Comparison of ENCODE assay signal across 15 cellular contexts in the genomic region with DNA sequence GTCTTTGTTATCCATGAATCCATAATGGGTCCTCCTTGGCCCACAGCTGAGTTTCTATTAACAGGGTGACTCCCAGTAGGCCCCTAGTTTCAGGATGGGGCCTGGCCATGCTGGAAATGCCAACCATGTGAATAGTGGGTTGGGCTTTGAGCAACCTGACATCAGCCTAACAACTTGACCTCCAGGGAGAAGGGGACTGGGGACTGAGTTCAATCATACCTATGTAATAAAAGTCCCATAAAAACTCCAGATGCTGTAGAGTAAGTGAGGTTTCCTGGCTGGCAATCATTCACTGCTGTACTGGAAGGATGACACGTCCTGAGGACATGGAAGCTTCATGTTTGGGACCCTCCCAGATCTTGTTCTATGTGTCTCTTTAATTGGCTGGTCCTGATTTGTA. TPM values are rescaled to one million over a fixed set of nuclear protein-coding genes. Genes with fewer than 3 reads are reported as not detected.
A peak's percentile ranks its signal among the peaks of the same experiment; 100 is the strongest.
DNase-seq lines count a peak whose midpoint lies in the region; ATAC-seq, FAIRE-seq and TF ChIP-seq lines count a peak whose summit lies in the region.
"Had no signal": no experiment of that assay in that cellular context is flagged by ENCODE, and none has a peak within 500 bp of the region (broad histone marks: within the 10 kb centered on the region; RNA-seq: fewer than 3 reads in every experiment).

No MANE protein-coding gene starts in this region.

- DNase-seq in NCI-H82 (lab: John Stamatoyannopoulos, UW) (peak; percentile 18), NCI-H82 treated with DMSO at 0.1 percent for 48 hours (lab: John Stamatoyannopoulos, UW; ENCODE audit: unreplicated experiment) (no peak), WTC11 (ENCODE audit: low spot score) (no peak), left cardiac atrium (no peak), small intestine (peak; percentile 49), osteoblast (ENCODE audit: insufficient read length, low spot score, missing footprints) (no peak), activated gamma-delta T cell treated with Interleukin-2 at 50 U/mL for 16 hours (no peak)
- DNase-seq: ACHN, aorta, NCI-H524 treated with DMSO at 0.1 percent for 48 hours, right lobe of liver, T-helper 1 cell had no signal

- H4K20me1 ChIP-seq in osteoblast (ENCODE audit: insufficient read depth, low read length): peaks cover 50% of the 10 kb centered on the region

- H3K9me3 ChIP-seq in small intestine (ENCODE audit: control insufficient read depth, low read depth): no peaks in the 10 kb centered on the region
- H3K9me3 ChIP-seq in osteoblast (ENCODE audit: low read depth, low read length): no peaks in the 10 kb centered on the region
- H3K9me3 ChIP-seq: right lobe of liver, vagina had no signal

- H2AFZ ChIP-seq in osteoblast (ENCODE audit: low read length): no peak overlapping the region

- no peak overlapping the region for H3K4me2 ChIP-seq in osteoblast (ENCODE audit: insufficient read depth, low read length)

- H3K27me3 ChIP-seq in small intestine (ENCODE audit: control insufficient read depth in 2 of 2, insufficient read depth in 2 of 2, low read length in 2 of 2) (no peaks in the 10 kb centered on the region), osteoblast (ENCODE audit: insufficient read depth, low read length) (no peaks in the 10 kb centered on the region)
- H3K27me3 ChIP-seq: right lobe of liver, vagina had no signal

- intact Hi-C loops in left cardiac atrium (cut with DNase I): loop anchor here in 1 of 2 donors (10.0 kb wide), 1 partner anchor 137 kb away; no protein-coding TSS in a partner anchor

- peaks cover 67% of the 10 kb centered on the region for H3K4me1 Mint-ChIP-seq in WTC11

- POLR2A ChIA-PET in WTC11 (lab: Charles Lee): no interaction called here

- H3K27me3 Mint-ChIP-seq in WTC11 (ENCODE audit: low read depth): no peaks in the 10 kb centered on the region

- peaks cover 2% of the 10 kb centered on the region; the same call in 1 of the 2 replicates for H3K36me3 Mint-ChIP-seq in WTC11

- H3K4me1 ChIP-seq in small intestine (ENCODE audit: control insufficient read depth in 2 of 2, insufficient read depth in 1 of 2, low read depth in 1 of 2, low read length in 1 of 2) (peaks cover 2 to 17% of the 10 kb centered on the region in 2 donors), osteoblast (ENCODE audit: insufficient read depth, low read length) (peaks cover 3% of the 10 kb centered on the region)

- H3K27ac ChIP-seq in small intestine (ENCODE audit: low read depth in 1 of 2, low read length in 1 of 2): no peak overlapping the region
- no peak overlapping the region for H3K27ac ChIP-seq in osteoblast (ENCODE audit: low read depth, low read length)
- H3K27ac ChIP-seq: right lobe of liver, vagina had no signal

- peaks cover 0 to 2% of the 10 kb centered on the region in 2 donors for H3K36me3 ChIP-seq in small intestine (ENCODE audit: control insufficient read depth in 2 of 2, insufficient read depth in 2 of 2, low read length in 2 of 2)
- H3K36me3 ChIP-seq in osteoblast (ENCODE audit: insufficient read depth, low read length): no peaks in the 10 kb centered on the region
- H3K36me3 ChIP-seq: right lobe of liver, vagina had no signal

- no peaks in the 10 kb centered on the region for H3K9me3 Mint-ChIP-seq in WTC11

- peaks cover 100% of the 10 kb centered on the region for H3K79me2 ChIP-seq in osteoblast (ENCODE audit: insufficient read depth, low read length)

- CTCF ChIA-PET in WTC11 (lab: Charles Lee): no interaction called here

- peak overlapping the region; percentile 93 for H3K27ac Mint-ChIP-seq in WTC11

- ATAC-seq in WTC11: peak; percentile 85
- peak; percentile 31 to 42 for ATAC-seq in left cardiac atrium
- ATAC-seq in HG02840 (IDR thresholded peaks at IDR 0.05; ENCODE audit: low FRiP score, unreplicated experiment): no peak
- ATAC-seq: esophagus mucosa had no signal

- FAIRE-seq in small intestine (lab: Jason Lieb, UNC): no peak

- no peak overlapping the region for H3K4me3 ChIP-seq in small intestine (ENCODE audit: low read depth in 1 of 2, low read length in 2 of 2)
- no peak overlapping the region for H3K4me3 ChIP-seq in osteoblast (ENCODE audit: insufficient read depth, low read length)
- H3K4me3 ChIP-seq: right lobe of liver, vagina had no signal

- no peak overlapping the region for H3K4me3 Mint-ChIP-seq in WTC11

- 20 to 36% (median 25%) methylated on average over 1 of the region's 1 CpG for WGBS in small intestine, 3 donors

- no peak for TF ChIP-seq CTCF in WTC11 (IDR thresholded peaks at IDR 0.05)
- TF ChIP-seq CTCF in osteoblast (IDR thresholded peaks at IDR 0.05; ENCODE audit: extremely low read depth, low read depth, low read length): no peak

TF ChIP-seq in WTC11, 78 proteins besides CTCF, POLR2A, EP300 and RAD21 (continues in another document):
- TF ChIP-seq MYBL2 (CRISPR knock-in tag; IDR thresholded peaks at IDR 0.05) (no peak), SOX15 (CRISPR knock-in tag; IDR thresholded peaks at IDR 0.05) (no peak), ELF4 (CRISPR knock-in tag; IDR thresholded peaks at IDR 0.05; ENCODE audit: low read depth) (no peak), GABPB1 (CRISPR knock-in tag; IDR thresholded peaks at IDR 0.05) (no peak), ATF1 (CRISPR knock-in tag; IDR thresholded peaks at IDR 0.05) (no peak), FOXJ3 (CRISPR knock-in tag; IDR thresholded peaks at IDR 0.05; ENCODE audit: borderline replicate concordance) (no peak), NFATC4 (CRISPR knock-in tag; IDR thresholded peaks at IDR 0.05) (no peak), RORB (CRISPR knock-in tag; IDR thresholded peaks at IDR 0.05) (no peak), ZBTB21 (CRISPR knock-in tag; IDR thresholded peaks at IDR 0.05; ENCODE audit: borderline replicate concordance) (no peak)
- TF ChIP-seq, protein P1, sequence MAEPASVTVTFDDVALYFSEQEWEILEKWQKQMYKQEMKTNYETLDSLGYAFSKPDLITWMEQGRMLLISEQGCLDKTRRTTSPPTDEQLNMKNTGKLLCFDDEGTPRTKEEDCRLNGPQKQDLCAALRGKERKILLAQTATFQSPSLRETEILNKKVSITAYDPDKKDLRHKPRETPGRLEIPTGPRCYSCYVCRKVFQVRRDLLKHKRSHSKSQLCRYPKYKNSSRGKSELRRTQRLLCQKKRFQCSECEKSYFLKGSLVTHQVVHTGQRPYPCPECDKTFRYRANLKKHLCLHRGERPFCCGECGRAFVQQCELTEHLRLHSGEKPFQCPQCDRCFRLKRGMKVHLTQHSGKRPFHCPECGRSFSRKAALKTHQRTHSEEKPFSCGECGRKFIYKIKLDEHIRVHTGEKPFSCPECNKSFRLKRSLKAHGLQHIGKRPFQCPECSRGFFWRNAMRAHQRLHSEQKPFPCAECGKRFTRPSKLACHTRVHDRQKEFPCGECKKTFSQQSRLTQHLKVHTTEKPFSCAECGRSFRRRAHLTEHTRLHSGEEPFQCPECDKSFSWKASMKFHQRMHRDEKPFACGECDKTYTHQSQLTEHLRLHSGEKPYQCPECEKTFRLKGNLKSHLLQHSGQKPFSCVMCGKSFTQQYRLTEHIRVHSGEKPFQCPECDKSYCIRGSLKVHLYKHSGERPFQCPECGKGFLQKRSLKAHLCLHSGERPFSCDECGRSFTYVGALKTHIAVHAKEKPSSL (CRISPR knock-in tag; conservative IDR thresholded peaks at IDR 0.05): no peak
- TF ChIP-seq, protein P2, sequence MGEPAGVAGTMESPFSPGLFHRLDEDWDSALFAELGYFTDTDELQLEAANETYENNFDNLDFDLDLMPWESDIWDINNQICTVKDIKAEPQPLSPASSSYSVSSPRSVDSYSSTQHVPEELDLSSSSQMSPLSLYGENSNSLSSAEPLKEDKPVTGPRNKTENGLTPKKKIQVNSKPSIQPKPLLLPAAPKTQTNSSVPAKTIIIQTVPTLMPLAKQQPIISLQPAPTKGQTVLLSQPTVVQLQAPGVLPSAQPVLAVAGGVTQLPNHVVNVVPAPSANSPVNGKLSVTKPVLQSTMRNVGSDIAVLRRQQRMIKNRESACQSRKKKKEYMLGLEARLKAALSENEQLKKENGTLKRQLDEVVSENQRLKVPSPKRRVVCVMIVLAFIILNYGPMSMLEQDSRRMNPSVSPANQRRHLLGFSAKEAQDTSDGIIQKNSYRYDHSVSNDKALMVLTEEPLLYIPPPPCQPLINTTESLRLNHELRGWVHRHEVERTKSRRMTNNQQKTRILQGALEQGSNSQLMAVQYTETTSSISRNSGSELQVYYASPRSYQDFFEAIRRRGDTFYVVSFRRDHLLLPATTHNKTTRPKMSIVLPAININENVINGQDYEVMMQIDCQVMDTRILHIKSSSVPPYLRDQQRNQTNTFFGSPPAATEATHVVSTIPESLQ (CRISPR knock-in tag; IDR thresholded peaks at IDR 0.05): no peak
- TF ChIP-seq, protein P3, sequence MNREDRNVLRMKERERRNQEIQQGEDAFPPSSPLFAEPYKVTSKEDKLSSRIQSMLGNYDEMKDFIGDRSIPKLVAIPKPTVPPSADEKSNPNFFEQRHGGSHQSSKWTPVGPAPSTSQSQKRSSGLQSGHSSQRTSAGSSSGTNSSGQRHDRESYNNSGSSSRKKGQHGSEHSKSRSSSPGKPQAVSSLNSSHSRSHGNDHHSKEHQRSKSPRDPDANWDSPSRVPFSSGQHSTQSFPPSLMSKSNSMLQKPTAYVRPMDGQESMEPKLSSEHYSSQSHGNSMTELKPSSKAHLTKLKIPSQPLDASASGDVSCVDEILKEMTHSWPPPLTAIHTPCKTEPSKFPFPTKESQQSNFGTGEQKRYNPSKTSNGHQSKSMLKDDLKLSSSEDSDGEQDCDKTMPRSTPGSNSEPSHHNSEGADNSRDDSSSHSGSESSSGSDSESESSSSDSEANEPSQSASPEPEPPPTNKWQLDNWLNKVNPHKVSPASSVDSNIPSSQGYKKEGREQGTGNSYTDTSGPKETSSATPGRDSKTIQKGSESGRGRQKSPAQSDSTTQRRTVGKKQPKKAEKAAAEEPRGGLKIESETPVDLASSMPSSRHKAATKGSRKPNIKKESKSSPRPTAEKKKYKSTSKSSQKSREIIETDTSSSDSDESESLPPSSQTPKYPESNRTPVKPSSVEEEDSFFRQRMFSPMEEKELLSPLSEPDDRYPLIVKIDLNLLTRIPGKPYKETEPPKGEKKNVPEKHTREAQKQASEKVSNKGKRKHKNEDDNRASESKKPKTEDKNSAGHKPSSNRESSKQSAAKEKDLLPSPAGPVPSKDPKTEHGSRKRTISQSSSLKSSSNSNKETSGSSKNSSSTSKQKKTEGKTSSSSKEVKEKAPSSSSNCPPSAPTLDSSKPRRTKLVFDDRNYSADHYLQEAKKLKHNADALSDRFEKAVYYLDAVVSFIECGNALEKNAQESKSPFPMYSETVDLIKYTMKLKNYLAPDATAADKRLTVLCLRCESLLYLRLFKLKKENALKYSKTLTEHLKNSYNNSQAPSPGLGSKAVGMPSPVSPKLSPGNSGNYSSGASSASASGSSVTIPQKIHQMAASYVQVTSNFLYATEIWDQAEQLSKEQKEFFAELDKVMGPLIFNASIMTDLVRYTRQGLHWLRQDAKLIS (CRISPR knock-in tag; IDR thresholded peaks at IDR 0.05; ENCODE audit: borderline replicate concordance): no peak

RNA-seq across cellular contexts. Expression of a gene that starts 7.9 kb away (rescaled TPM):
- total RNA-seq in WTC11 (2021) (27.5 to 38.7 TPM (median 31.1 TPM) in 3 replicates), left cardiac atrium (10 to 100 TPM; 31.1 to 31.4 TPM), osteoblast (37.3 and 41.0 TPM in 2 replicates)
- 10 to 100 TPM in 2 of 3 donors, 1 to 10 TPM in 1; 9.7 to 23.5 (median 12.2) TPM for polyA plus RNA-seq in small intestine

Comparison
In these comparisons a context has a peak if more than half of its experiments do, and no peak if none do; other contexts are left out.
1. DNase-seq: peak in NCI-H82 (single experiment) and small intestine (single experiment); none in NCI-H82 treated with DMSO at 0.1 percent for 48 hours (single experiment), WTC11 (single experiment), left cardiac atrium (single experiment), osteoblast (single experiment) and activated gamma-delta T cell treated with Interleukin-2 at 50 U/mL for 16 hours (single experiment).